23 cellular contexts compared by ENCODE assay signal in the genomic region with DNA sequence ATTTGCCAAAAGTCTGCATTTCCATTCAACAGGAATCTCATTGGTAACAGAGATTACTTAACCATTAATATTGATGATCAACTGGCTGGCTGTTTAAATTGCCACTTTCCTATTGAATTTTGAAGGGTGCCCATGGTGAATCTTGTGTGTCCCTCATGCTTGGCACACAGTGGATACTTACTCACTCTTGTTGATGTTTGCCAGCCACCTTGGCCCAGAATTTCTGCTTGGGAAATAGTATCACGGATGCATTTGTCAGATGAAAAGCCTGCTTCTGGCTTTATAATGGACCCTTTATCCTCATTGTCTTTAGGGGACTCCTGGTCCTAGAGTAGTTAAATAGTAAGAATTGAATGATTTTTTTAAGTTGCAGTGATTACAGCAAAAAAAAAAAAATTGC. TPM values are rescaled to one million over a fixed set of nuclear protein-coding genes. Genes with fewer than 3 reads are reported as not detected.
"Had no signal": no experiment of that assay in that cellular context is flagged by ENCODE, and none has a peak within 500 bp of the region (broad histone marks: within the 10 kb centered on the region; RNA-seq: fewer than 3 reads in every experiment).

No MANE protein-coding gene starts in this region.

- H3K9me3 ChIP-seq: gastrocnemius medialis, mucosa of descending colon, neutrophil, right lobe of liver, upper lobe of left lung had no signal

- ATAC-seq: gastrocnemius medialis; mucosa of descending colon; natural killer cell treated with Interleukin-12 subunit alpha and Interleukin-12 subunit beta and Interleukin-15 and Interleukin-18, amount 100 ng/mL, for 72 hours; right lobe of liver; stimulated activated naive CD8-positive, alpha-beta T cell treated with anti-CD3 and anti-CD28 coated beads, Interleukin-15, amount 100 ng/mL, for 72 hours had no signal

- H3K27ac ChIP-seq: coronary artery, gastrocnemius medialis, neutrophil, parathyroid adenoma, right lobe of liver, tibial nerve, upper lobe of left lung had no signal

- H3K4me1 Mint-ChIP-seq: mesothelial cell of epicardium; naive B cell; stimulated activated naive CD8-positive, alpha-beta T cell treated with anti-CD3 and anti-CD28 coated beads, Interleukin-15, amount 100 ng/mL, for 72 hours had no signal

- H3K4me3 Mint-ChIP-seq: mesothelial cell of epicardium; naive B cell; natural killer cell treated with Interleukin-12 subunit alpha and Interleukin-12 subunit beta and Interleukin-15 and Interleukin-18, amount 100 ng/mL, for 72 hours; neural crest cell; stimulated activated naive CD8-positive, alpha-beta T cell treated with anti-CD3 and anti-CD28 coated beads, Interleukin-15, amount 100 ng/mL, for 72 hours had no signal

- H3K9me3 Mint-ChIP-seq: natural killer cell treated with Interleukin-12 subunit alpha and Interleukin-12 subunit beta and Interleukin-15 and Interleukin-18, amount 100 ng/mL, for 72 hours; neural crest cell had no signal

- H3K4me3 ChIP-seq: coronary artery, gastrocnemius medialis, lung, mucosa of descending colon, right lobe of liver, tibial nerve, upper lobe of left lung had no signal

- H3K36me3 ChIP-seq: neutrophil, right lobe of liver had no signal

- H3K27me3 ChIP-seq: gastrocnemius medialis, right lobe of liver, tibial nerve, upper lobe of left lung had no signal

- H3K27me3 Mint-ChIP-seq: natural killer cell treated with Interleukin-12 subunit alpha and Interleukin-12 subunit beta and Interleukin-15 and Interleukin-18, amount 100 ng/mL, for 72 hours; progenitor cell of endocrine pancreas; stimulated activated naive CD8-positive, alpha-beta T cell treated with anti-CD3 and anti-CD28 coated beads, Interleukin-15, amount 100 ng/mL, for 72 hours had no signal

- H3K27ac Mint-ChIP-seq: mesothelial cell of epicardium; naive B cell; natural killer cell treated with Interleukin-12 subunit alpha and Interleukin-12 subunit beta and Interleukin-15 and Interleukin-18, amount 100 ng/mL, for 72 hours; stimulated activated naive CD8-positive, alpha-beta T cell treated with anti-CD3 and anti-CD28 coated beads, Interleukin-15, amount 100 ng/mL, for 72 hours had no signal

- DNase-seq: dermis blood vessel endothelial cell; effector memory CD4-positive, alpha-beta T cell; foreskin fibroblast; gastrocnemius medialis; mesenchymal stem cell; mucosa of descending colon; naive B cell; right lobe of liver; small intestine; stimulated activated CD4-positive, alpha-beta T cell treated with anti-CD3 and anti-CD28 coated beads, Interleukin-15, amount 100 ng/mL, for 24 hours; stimulated activated CD4-positive, alpha-beta T cell treated with anti-CD3 and anti-CD28 coated beads, Interleukin-2, amount 100 ng/mL, for 48 hours; stimulated activated naive CD4-positive, alpha-beta T cell; stimulated activated naive CD8-positive, alpha-beta T cell treated with anti-CD3 and anti-CD28 coated beads, Interleukin-15, amount 100 ng/mL, for 72 hours; upper lobe of left lung had no signal

- H3K4me1 ChIP-seq: parathyroid adenoma had no signal

RNA-seq across cellular contexts. Expression of a gene that starts 52.0 kb away (rescaled TPM):
- total RNA-seq: natural killer cell treated with Interleukin-12 subunit alpha and Interleukin-12 subunit beta and Interleukin-15 and Interleukin-18, amount 100 ng/mL, for 72 hours had no signal

RNA-seq across cellular contexts. Expression of a gene that starts 53.0 kb away (rescaled TPM):
- total RNA-seq: natural killer cell treated with Interleukin-12 subunit alpha and Interleukin-12 subunit beta and Interleukin-15 and Interleukin-18, amount 100 ng/mL, for 72 hours had no signal
